8 cellular contexts compared by ENCODE assay signal in genomic region chr1:28668956-28669719, GRCh38. TPM values are rescaled to one million over a fixed set of nuclear protein-coding genes. Genes with fewer than 3 reads are reported as not detected.
DNase-seq lines count a peak whose midpoint lies in the region; ATAC-seq, FAIRE-seq and TF ChIP-seq lines count a peak whose summit lies in the region.

No MANE protein-coding gene starts in this region.

- H3K9me3 Mint-ChIP-seq in stimulated activated memory B cell treated with anti-CD40 and anti-IgM and Interleukin-4, amounts not matched to agents 10 μg/mL and 1 μg/mL and 100 μg/mL, for 72 hours, result no peaks in the 10 kb centered on the region

- H3K27ac ChIP-seq in H1 (ENCODE audit: low read depth, low read length) (peak overlapping the region; percentile 87), mucosa of rectum (ENCODE audit: low read depth in 2 of 2, low read length in 2 of 2) (peak overlapping the region; percentile 93 to 96)

- no peak for FAIRE-seq in H1 (lab: Jason Lieb, UNC)

- 0 out of 2 replicates have a peak overlapping the region, but pooled peaks have one; percentile 8 for H2BK15ac ChIP-seq in H1 (ENCODE audit: low read length)

- DNase-seq in ACHN (peak; percentile 28), NCI-H69 (lab: John Stamatoyannopoulos, UW) (peak; percentile 67), H1 (ENCODE audit: low read depth in 1 of 2, low spot score in 2 of 2) (peak in 1 of 2 experiments; percentile 78)
- DNase-seq in activated CD8-positive, alpha-beta memory T cell treated with anti-CD3 and anti-CD28 coated beads for 4 hours (ENCODE audit: low read depth in 2 of 2), result peak; percentile 6 to 7

- peak overlapping the region; percentile 89 to 98 for H3K4me2 ChIP-seq in H1 (ENCODE audit: insufficient read depth in 1 of 2, low read depth in 2 of 2, low read length in 2 of 2)

- POLR2A ChIA-PET in H1 (lab: Charles Lee; ENCODE audit: partially characterized antibody), result interaction anchor here (0.8 to 6.0 kb wide), 22 partner anchors 9 to 246 kb away, joined by 3 to 56 read pairs (median 5); partner anchors contain the start of genes RAB42, RCC1, RNU11 and TAF12

- peak overlapping the region; percentile 77 to 94 (median 79) for H3K4me3 ChIP-seq in H1 (ENCODE audit: extremely low read depth in 1 of 4, insufficient read depth in 2 of 4, low read depth in 3 of 4, low read length in 4 of 4)
- H3K4me3 ChIP-seq in mucosa of rectum (ENCODE audit: low read length in 2 of 2), result peak overlapping the region; percentile 63 to 90

- peaks cover 10% of the 10 kb centered on the region; the same call in 1 of the 2 replicates for H3K23me2 ChIP-seq in H1 (ENCODE audit: low read depth, low read length)

- H3K4me1 ChIP-seq in H1 (replicated peaks in 1 of 4; ENCODE audit: control insufficient read depth in 3 of 4, insufficient read depth in 4 of 4, low read length in 3 of 4), result peaks cover 0 to 10% (median 5%) of the 10 kb centered on the region in 4 experiments; a peak in 5 of 7 replicates
- peaks cover 9 to 11% of the 10 kb centered on the region in 2 donors for H3K4me1 ChIP-seq in mucosa of rectum (ENCODE audit: control insufficient read depth in 2 of 2, insufficient read depth in 2 of 2, low read length in 2 of 2)

- no peak overlapping the region for H2AFZ ChIP-seq in H1 (ENCODE audit: low read length)

- H3K79me2 ChIP-seq in H1 (ENCODE audit: control insufficient read depth in 1 of 2, insufficient read depth in 2 of 2, low read length in 2 of 2), result peaks cover 0 to 25% of the 10 kb centered on the region in 2 experiments; a peak in 2 of 4 replicates

- H3K36me3 ChIP-seq in H1 (ENCODE audit: control insufficient read depth in 2 of 4, insufficient read depth in 4 of 4, low read length in 3 of 4), result no peaks in the 10 kb centered on the region
- no peaks in the 10 kb centered on the region for H3K36me3 ChIP-seq in mucosa of rectum (ENCODE audit: control insufficient read depth in 2 of 2, insufficient read depth in 2 of 2, low read length in 2 of 2)

- ATAC-seq in GM18517 (IDR thresholded peaks at IDR 0.05; ENCODE audit: unreplicated experiment) (peak; percentile 35), HG03025 (IDR thresholded peaks at IDR 0.05; ENCODE audit: low FRiP score, unreplicated experiment) (peak; percentile 42)
- ATAC-seq in stimulated activated memory B cell treated with anti-CD40 and anti-IgM and Interleukin-4, amounts not matched to agents 10 μg/mL and 1 μg/mL and 100 μg/mL, for 72 hours, result peak; percentile 86

- peak overlapping the region; percentile 85; the same call in 1 of the 2 replicates for H2BK5ac ChIP-seq in H1 (ENCODE audit: low read depth, low read length)

- H3K4me3 Mint-ChIP-seq in stimulated activated memory B cell treated with anti-CD40 and anti-IgM and Interleukin-4, amounts not matched to agents 10 μg/mL and 1 μg/mL and 100 μg/mL, for 72 hours, result peak overlapping the region; percentile 99

- H4K20me1 ChIP-seq in H1 (replicated peaks in 1 of 2; ENCODE audit: control insufficient read depth in 1 of 2, insufficient read depth in 2 of 2, low read length in 2 of 2), result no peaks in the 10 kb centered on the region

- in situ Hi-C loops in ACHN (cut with HindIII; ENCODE audit: low pct_ligation_motif_present, low pct_unique_long_range_greater_than_20kb, low sequenced_read_pairs), result no loop called here

- 0 out of 2 replicates have a peak overlapping the region, but pooled peaks have one; percentile 11 for H2AK5ac ChIP-seq in H1 (ENCODE audit: low read depth, low read length)

- H3K14ac ChIP-seq in H1 (ENCODE audit: insufficient read length), result no peak overlapping the region

- H3K23ac ChIP-seq in H1 (ENCODE audit: insufficient read length), result no peak overlapping the region

- no peak for TF ChIP-seq RAD21 in H1 (IDR thresholded peaks at IDR 0.05 in 1 of 2, conservative IDR thresholded peaks at IDR 0.05 in 1 of 2; ENCODE audit: low read depth in 2 of 2, low read length in 2 of 2)

- no peaks in the 10 kb centered on the region for H3K9me3 ChIP-seq in H1 (ENCODE audit: insufficient read depth in 2 of 2, low read depth in 1 of 2, low read length in 1 of 2)
- H3K9me3 ChIP-seq in mucosa of rectum (ENCODE audit: control insufficient read depth in 2 of 2, low read length in 2 of 2), result no peaks in the 10 kb centered on the region

- 7% methylated on average over 27 of the region's 63 CpGs; no CpG with 5 or more reads in 1 of the 2 experiments for WGBS in H1 (ENCODE audit: extremely low coverage in 1 of 2, insufficient coverage in 1 of 2, insufficient read length in 1 of 2, insufficient replicate concordance in 2 of 2, low coverage in 1 of 2, low lambda C conversion rate in 2 of 2, missing lambda C conversion rate in 1 of 2), 2 experiments

- H3K4me1 Mint-ChIP-seq in stimulated activated memory B cell treated with anti-CD40 and anti-IgM and Interleukin-4, amounts not matched to agents 10 μg/mL and 1 μg/mL and 100 μg/mL, for 72 hours, result peaks cover 17% of the 10 kb centered on the region

- CTCF ChIA-PET in H1 (lab: Charles Lee; ENCODE audit: partially characterized antibody), result interaction anchor here (1.2 to 4.1 kb wide), 2 partner anchors 13 to 67 kb away, joined by 7 to 12 read pairs; partner anchors contain the start of gene YTHDF2

- peak overlapping the region; percentile 79 to 92 (median 84) for H3K9ac ChIP-seq in H1 (replicated peaks in 1 of 4; ENCODE audit: extremely low read depth in 1 of 4, low read depth in 3 of 4, low read length in 3 of 4)
- peak overlapping the region; percentile 96 to 97 for H3K9ac ChIP-seq in mucosa of rectum (ENCODE audit: low read depth in 1 of 2, low read length in 2 of 2)

- no peak for TF ChIP-seq CTCF in H1 (IDR thresholded peaks at IDR 0.05; ENCODE audit: control extremely low read depth in 1 of 3, insufficient read depth in 1 of 3, low read depth in 1 of 3, low read length in 3 of 3)

- no peak overlapping the region for H3K4ac ChIP-seq in H1 (replicated peaks; ENCODE audit: insufficient read length, low read depth, low read length)

- H4K5ac ChIP-seq in H1 (ENCODE audit: insufficient read length, low read depth, low read length), result no peak overlapping the region

- no peaks in the 10 kb centered on the region for H3K27me3 Mint-ChIP-seq in stimulated activated memory B cell treated with anti-CD40 and anti-IgM and Interleukin-4, amounts not matched to agents 10 μg/mL and 1 μg/mL and 100 μg/mL, for 72 hours

- peak overlapping the region; percentile 4; the same call in 1 of the 2 replicates for H2BK12ac ChIP-seq in H1 (ENCODE audit: low read depth, low read length)

- no peak; a peak in 1 of 3 replicates for TF ChIP-seq POLR2A in H1 (IDR thresholded peaks at IDR 0.05; ENCODE audit: control extremely low read depth in 1 of 2, low read depth in 2 of 2, low read length in 2 of 2)

- H4K91ac ChIP-seq in H1 (replicated peaks; ENCODE audit: insufficient read length, low read length), result peak overlapping the region; percentile 51

- no peak for TF ChIP-seq EP300 in H1 (IDR thresholded peaks at IDR 0.05; ENCODE audit: borderline replicate concordance in 1 of 2, low read depth in 2 of 2, low read length in 2 of 2)

- peak overlapping the region; percentile 17 for H3K56ac ChIP-seq in H1 (replicated peaks; ENCODE audit: insufficient read length, low read depth, low read length)

- H3K18ac ChIP-seq in H1 (ENCODE audit: extremely low read depth, low read length), result peak overlapping the region; percentile 81

- H2BK120ac ChIP-seq in H1 (replicated peaks; ENCODE audit: low read depth, low read length), result no peak overlapping the region

- no peak overlapping the region for H2BK20ac ChIP-seq in H1 (ENCODE audit: low read length)

- H3K27me3 ChIP-seq in H1 (replicated peaks in 1 of 4; ENCODE audit: control insufficient read depth in 3 of 4, extremely low read depth in 1 of 4, insufficient read depth in 3 of 4, low read length in 3 of 4) (no peaks in the 10 kb centered on the region), mucosa of rectum (ENCODE audit: control insufficient read depth in 2 of 2, insufficient read depth in 2 of 2, low read length in 2 of 2) (no peaks in the 10 kb centered on the region)

- no peaks in the 10 kb centered on the region for H3K79me1 ChIP-seq in H1 (ENCODE audit: low read depth, low read length)

- H3K27ac Mint-ChIP-seq in stimulated activated memory B cell treated with anti-CD40 and anti-IgM and Interleukin-4, amounts not matched to agents 10 μg/mL and 1 μg/mL and 100 μg/mL, for 72 hours, result peak overlapping the region; percentile 94

- H3K36me3 Mint-ChIP-seq in stimulated activated memory B cell treated with anti-CD40 and anti-IgM and Interleukin-4, amounts not matched to agents 10 μg/mL and 1 μg/mL and 100 μg/mL, for 72 hours, result no peaks in the 10 kb centered on the region

- H4K8ac ChIP-seq in H1 (ENCODE audit: extremely low read depth, insufficient read depth, low read length), result peak overlapping the region; percentile 95; the same call in 1 of the 2 replicates

RNA-seq across cellular contexts. Expression of gene GMEB1, which starts 0.6 kb away (rescaled TPM):
- total RNA-seq in H1 (2021; fragmentation: NEBNext Ultra II Directional; extraction: Animal tissue kit (Norgen Biotek cat#: 25700)), result 26.2 and 28.1 TPM in 2 replicates
- 10.9 and 13.3 TPM in 2 replicates for polyA plus RNA-seq in H1 (2011; rRNA removed)
- 12.0 TPM for polyA plus RNA-seq in H1 (2011; cell fraction: cytosol; rRNA removed)
- polyA plus RNA-seq in H1 (2011; cell fraction: nucleus; rRNA removed), result 12.3 TPM
- 16.2 to 18.6 TPM (median 17.5 TPM) in 4 replicates for polyA plus RNA-seq in H1 (2012, experiment 1 of 2)
- 5.4 TPM for polyA plus RNA-seq in H1 (2012, experiment 2 of 2)
- polyA plus RNA-seq in H1 (2013, experiment 1 of 2), result 12.8 TPM
- polyA plus RNA-seq in H1 (2013, experiment 2 of 2), result 12.9 TPM
- 30.7 and 36.4 TPM in 2 replicates for polyA minus RNA-seq in H1 (2011; rRNA and poly(A)+ RNA removed)
- polyA minus RNA-seq in H1 (2011; cell fraction: cytosol; rRNA and poly(A)+ RNA removed), result 10.3 TPM
- 8.9 TPM for polyA minus RNA-seq in H1 (2011; cell fraction: nucleus; rRNA and poly(A)+ RNA removed)

RNA-seq across cellular contexts. Expression of gene RNU11, which starts 20.7 kb away (rescaled TPM):
- not detected in 2 replicates for total RNA-seq in H1 (2021; fragmentation: NEBNext Ultra II Directional; extraction: Animal tissue kit (Norgen Biotek cat#: 25700))
- polyA plus RNA-seq in H1 (2011; rRNA removed), result not detected in 2 replicates
- polyA plus RNA-seq in H1 (2011; cell fraction: cytosol; rRNA removed), result not detected
- polyA plus RNA-seq in H1 (2011; cell fraction: nucleus; rRNA removed), result not detected
- not detected in 4 replicates for polyA plus RNA-seq in H1 (2012, experiment 1 of 2)
- polyA plus RNA-seq in H1 (2012, experiment 2 of 2), result not detected
- not detected for polyA plus RNA-seq in H1 (2013, experiment 1 of 2)
- polyA plus RNA-seq in H1 (2013, experiment 2 of 2), result not detected
- not detected in 2 replicates for polyA minus RNA-seq in H1 (2011; rRNA and poly(A)+ RNA removed)
- not detected for polyA minus RNA-seq in H1 (2011; cell fraction: cytosol; rRNA and poly(A)+ RNA removed)
- not detected for polyA minus RNA-seq in H1 (2011; cell fraction: nucleus; rRNA and poly(A)+ RNA removed)

RNA-seq across cellular contexts. Expression of gene TAF12, which starts 26.3 kb away (rescaled TPM):
- total RNA-seq in H1 (2021; fragmentation: NEBNext Ultra II Directional; extraction: Animal tissue kit (Norgen Biotek cat#: 25700)), result 23.7 and 27.2 TPM in 2 replicates
- polyA plus RNA-seq in H1 (2011; rRNA removed), result 16.3 and 25.1 TPM in 2 replicates
- polyA plus RNA-seq in H1 (2011; cell fraction: cytosol; rRNA removed), result 38.3 TPM
- 24.6 TPM for polyA plus RNA-seq in H1 (2011; cell fraction: nucleus; rRNA removed)
- 28.9 to 34.3 TPM (median 31.1 TPM) in 4 replicates for polyA plus RNA-seq in H1 (2012, experiment 1 of 2)
- 11.9 TPM for polyA plus RNA-seq in H1 (2012, experiment 2 of 2)
- 35.1 TPM for polyA plus RNA-seq in H1 (2013, experiment 1 of 2)
- polyA plus RNA-seq in H1 (2013, experiment 2 of 2), result 37.7 TPM
- polyA minus RNA-seq in H1 (2011; rRNA and poly(A)+ RNA removed), result 17.3 and 17.4 TPM in 2 replicates
- polyA minus RNA-seq in H1 (2011; cell fraction: cytosol; rRNA and poly(A)+ RNA removed), result 8.3 TPM
- 6.3 TPM for polyA minus RNA-seq in H1 (2011; cell fraction: nucleus; rRNA and poly(A)+ RNA removed)

Comparison
In these comparisons a context has a peak if more than half of its experiments do, and no peak if none do; other contexts are left out.
1. ATAC-seq: peak in every context shown above with its lines; median percentile 86 in stimulated activated memory B cell treated with anti-CD40 and anti-IgM and Interleukin-4, amounts not matched to agents 10 μg/mL and 1 μg/mL and 100 μg/mL, for 72 hours; 42 in HG03025; 35 in GM18517.